In the genomic region with DNA sequence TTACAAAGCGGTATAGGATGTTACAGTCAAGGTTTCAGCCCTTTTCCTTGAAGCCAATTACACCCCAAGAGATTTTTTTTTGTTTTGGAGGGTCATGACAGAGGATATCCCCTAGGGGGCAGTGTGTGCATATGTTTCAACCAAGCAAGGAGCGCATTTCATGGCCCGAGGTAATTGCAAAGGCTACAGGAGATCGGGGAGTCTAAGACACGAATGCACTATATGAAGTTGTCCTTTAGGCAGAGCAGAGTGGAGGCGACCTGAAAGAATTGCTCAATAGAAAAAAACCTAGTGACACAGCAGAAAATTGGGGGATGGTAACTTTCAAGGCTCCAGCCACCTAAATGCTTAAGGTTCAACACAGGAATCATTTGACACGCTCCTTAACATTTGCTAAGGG, we compare ENCODE assay signal across 8 cellular contexts.
DNase-seq lines count a peak whose midpoint lies in the region; ATAC-seq and TF ChIP-seq lines count a peak whose summit lies in the region.

No MANE protein-coding gene starts in this region.

- H3K27me3 Mint-ChIP-seq in Caco-2 (ENCODE audit: insufficient read depth, unreplicated experiment): no peaks in the 10 kb centered on the region
- peaks cover 2% of the 10 kb centered on the region for H3K27me3 Mint-ChIP-seq in endodermal cell (ENCODE audit: insufficient read depth)
- peaks cover 3 to 10% of the 10 kb centered on the region in 2 donors for H3K27me3 Mint-ChIP-seq in stimulated activated naive B cell treated with anti-CD40 and anti-IgM and Interleukin-4, amounts not matched to agents 10 μg/mL and 1 μg/mL and 100 μg/mL, for 72 hours

- H3K4me1 Mint-ChIP-seq in Caco-2 (ENCODE audit: low read depth, unreplicated experiment): peaks cover 28% of the 10 kb centered on the region
- peaks cover 16% of the 10 kb centered on the region for H3K4me1 Mint-ChIP-seq in endodermal cell
- no peaks in the 10 kb centered on the region for H3K4me1 Mint-ChIP-seq in stimulated activated naive B cell treated with anti-CD40 and anti-IgM and Interleukin-4, amounts not matched to agents 10 μg/mL and 1 μg/mL and 100 μg/mL, for 72 hours

- TF ChIP-seq CTCF in Caco-2 (IDR thresholded peaks at IDR 0.05; ENCODE audit: insufficient read depth in 1 of 2, low read depth in 1 of 2, low read length in 1 of 2, severe bottlenecking in 1 of 2, unreplicated experiment in 1 of 2) (peak; percentile 76 to 89), endodermal cell (conservative IDR thresholded peaks at IDR 0.05) (peak; percentile 94)

- H3K27me3 ChIP-seq in Caco-2 (replicated peaks; ENCODE audit: control insufficient read depth, insufficient read depth, low read length): no peaks in the 10 kb centered on the region
- no peaks in the 10 kb centered on the region for H3K27me3 ChIP-seq in endodermal cell (ENCODE audit: control insufficient read depth, insufficient read depth, low read length, poor library complexity, severe bottlenecking)

- 11 to 15% methylated on average over 6 of the region's 7 CpGs for WGBS in endodermal cell (ENCODE audit: insufficient coverage in 1 of 2, insufficient read length in 1 of 2), 2 experiments

- no peaks in the 10 kb centered on the region for H3K9me3 Mint-ChIP-seq in Caco-2 (ENCODE audit: unreplicated experiment)
- no peaks in the 10 kb centered on the region for H3K9me3 Mint-ChIP-seq in endodermal cell
- H3K9me3 Mint-ChIP-seq in stimulated activated naive B cell treated with anti-CD40 and anti-IgM and Interleukin-4, amounts not matched to agents 10 μg/mL and 1 μg/mL and 100 μg/mL, for 72 hours: no peaks in the 10 kb centered on the region

- POLR2A ChIA-PET in Caco-2 (lab: Charles Lee): no interaction called here

- H3K4me3 ChIP-seq in Caco-2 (ENCODE audit: low read depth, low read length) (no peak overlapping the region), endodermal cell (ENCODE audit: low read length) (no peak overlapping the region)

- no peak overlapping the region for H3K4me3 Mint-ChIP-seq in Caco-2 (ENCODE audit: unreplicated experiment)
- no peak overlapping the region for H3K4me3 Mint-ChIP-seq in endodermal cell
- no peak overlapping the region for H3K4me3 Mint-ChIP-seq in stimulated activated naive B cell treated with anti-CD40 and anti-IgM and Interleukin-4, amounts not matched to agents 10 μg/mL and 1 μg/mL and 100 μg/mL, for 72 hours

- no peak overlapping the region for H3K27ac ChIP-seq in endodermal cell (ENCODE audit: low read depth, low read length)

- H3K36me3 ChIP-seq in Caco-2 (ENCODE audit: control insufficient read depth, insufficient read depth, low read length): no peaks in the 10 kb centered on the region
- no peaks in the 10 kb centered on the region for H3K36me3 ChIP-seq in endodermal cell (ENCODE audit: control insufficient read depth, insufficient read depth, low read length)

- no peak overlapping the region for H3K9ac ChIP-seq in endodermal cell (ENCODE audit: extremely low read depth, low read length, poor library complexity, severe bottlenecking)

- intact Hi-C loops in Caco-2 (cut with micrococcal nuclease; ENCODE audit: unreplicated experiment): loop anchor here (1.0 to 10.0 kb wide), 9 partner anchors 65 to 1372 kb away; a partner anchor contains a TSS

- ATAC-seq in GM19455 (IDR thresholded peaks at IDR 0.05; ENCODE audit: unreplicated experiment) (peak; percentile 83), HG03575 (IDR thresholded peaks at IDR 0.05; ENCODE audit: extremely low read depth, insufficient number of reproducible peaks, low FRiP score, unreplicated experiment) (peak; percentile 72)
- peak; percentile 74 to 77 for ATAC-seq in stimulated activated naive B cell treated with anti-CD40 and anti-IgM and Interleukin-4, amounts not matched to agents 10 μg/mL and 1 μg/mL and 100 μg/mL, for 72 hours (replicated peaks)

- peak; percentile 89 to 90 for DNase-seq in Caco-2
- DNase-seq in NCI-H69 (lab: John Stamatoyannopoulos, UW): peak; percentile 82
- DNase-seq in activated CD4-positive, alpha-beta T cell treated with anti-CD3 and anti-CD28 coated beads, Interleukin-2, amount 50 U/mL, for 48 hours: peak; percentile 33 to 51
- DNase-seq in endodermal cell: peak; percentile 88
- DNase-seq in midbrain (lab: John Stamatoyannopoulos, UW): peak; percentile 69
- DNase-seq in stimulated activated naive B cell treated with anti-CD40 and anti-IgM and Interleukin-4, amounts not matched to agents 10 μg/mL and 1 μg/mL and 100 μg/mL, for 72 hours: peak; percentile 30

- H3K36me3 Mint-ChIP-seq in Caco-2 (ENCODE audit: insufficient read depth, unreplicated experiment) (no peaks in the 10 kb centered on the region), endodermal cell (ENCODE audit: low read depth) (no peaks in the 10 kb centered on the region)
- no peaks in the 10 kb centered on the region for H3K36me3 Mint-ChIP-seq in stimulated activated naive B cell treated with anti-CD40 and anti-IgM and Interleukin-4, amounts not matched to agents 10 μg/mL and 1 μg/mL and 100 μg/mL, for 72 hours

- BruUV-seq in Caco-2 (replicated peaks; lab: Mats Ljungman, UMichigan): no TSS peak

- CTCF ChIA-PET in Caco-2 (lab: Charles Lee): no interaction called here

- H3K4me1 ChIP-seq in Caco-2 (peaks cover 4% of the 10 kb centered on the region), endodermal cell (ENCODE audit: control insufficient read depth, insufficient read depth, low read length) (peaks cover 3% of the 10 kb centered on the region)

- H3K27ac Mint-ChIP-seq in Caco-2 (ENCODE audit: unreplicated experiment): peak overlapping the region; percentile 56
- H3K27ac Mint-ChIP-seq in endodermal cell: no peak overlapping the region
- H3K27ac Mint-ChIP-seq in stimulated activated naive B cell treated with anti-CD40 and anti-IgM and Interleukin-4, amounts not matched to agents 10 μg/mL and 1 μg/mL and 100 μg/mL, for 72 hours: no peak overlapping the region

- no peaks in the 10 kb centered on the region for H3K9me3 ChIP-seq in Caco-2
- no peaks in the 10 kb centered on the region for H3K9me3 ChIP-seq in endodermal cell (ENCODE audit: control insufficient read depth, low read length)

Comparison
In these comparisons a context has a peak if more than half of its experiments do, and no peak if none do; other contexts are left out.
1. DNase-seq: peak in every context shown above with its lines; median percentile 90 in Caco-2; 88 in endodermal cell; 82 in NCI-H69; 69 in midbrain; 42 in activated CD4-positive, alpha-beta T cell treated with anti-CD3 and anti-CD28 coated beads, Interleukin-2, amount 50 U/mL, for 48 hours; 30 in stimulated activated naive B cell treated with anti-CD40 and anti-IgM and Interleukin-4, amounts not matched to agents 10 μg/mL and 1 μg/mL and 100 μg/mL, for 72 hours.